ENCODE assay signal across 8 cellular contexts in the genomic region with DNA sequence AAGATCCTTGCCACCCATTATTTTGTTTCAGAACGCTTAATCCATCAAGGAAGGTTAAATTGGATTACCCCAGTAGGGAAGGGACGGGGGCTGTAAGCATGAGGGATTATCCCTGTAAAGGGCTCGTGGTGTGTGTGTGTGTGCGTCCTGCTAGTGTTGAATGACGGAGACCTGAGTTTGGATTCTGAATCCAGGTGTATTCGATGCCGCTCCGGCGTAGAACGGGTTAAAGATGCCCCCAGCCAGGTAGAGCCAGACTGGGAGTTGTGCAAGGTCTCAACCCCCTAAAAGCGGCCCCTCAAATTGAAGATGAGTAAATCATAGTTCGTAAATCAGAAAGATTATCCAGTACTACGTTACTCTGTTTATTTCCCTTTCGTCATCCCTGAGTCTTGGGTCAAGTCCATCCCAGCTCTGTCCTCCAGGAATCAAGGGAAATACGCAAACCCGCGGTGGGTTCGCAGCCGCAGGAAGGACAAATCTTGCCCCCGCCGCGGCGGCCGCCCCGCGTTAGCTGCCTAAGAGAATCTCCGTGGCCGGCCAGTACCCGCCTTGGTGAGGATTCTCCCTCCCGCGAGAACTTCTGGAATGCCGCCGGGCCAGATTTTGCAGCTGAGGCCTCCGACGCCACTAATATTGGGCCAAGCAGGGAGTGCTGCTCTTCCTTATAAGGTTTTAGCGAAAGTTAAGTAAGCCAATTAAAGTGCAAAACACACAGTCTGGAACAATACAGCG. TPM values are rescaled to one million over a fixed set of nuclear protein-coding genes. Genes with fewer than 3 reads are reported as not detected.
DNase-seq lines count a peak whose midpoint lies in the region; ATAC-seq lines count a peak whose summit lies in the region.

No MANE protein-coding gene starts in this region.

- peaks cover 13% of the 10 kb centered on the region; the same call in 1 of the 2 replicates for H3K36me3 ChIP-seq in SJCRH30

- H3K4me3 Mint-ChIP-seq in stimulated activated naive B cell treated with anti-CD40 and anti-IgM and Interleukin-4, amounts not matched to agents 10 μg/mL and 1 μg/mL and 100 μg/mL, for 72 hours: peak overlapping the region; percentile 99 to 100

- H3K36me3 Mint-ChIP-seq in stimulated activated naive B cell treated with anti-CD40 and anti-IgM and Interleukin-4, amounts not matched to agents 10 μg/mL and 1 μg/mL and 100 μg/mL, for 72 hours: peaks cover 13 to 20% of the 10 kb centered on the region in 2 donors

- peaks cover 7 to 10% of the 10 kb centered on the region in 2 donors for H3K27me3 Mint-ChIP-seq in stimulated activated naive B cell treated with anti-CD40 and anti-IgM and Interleukin-4, amounts not matched to agents 10 μg/mL and 1 μg/mL and 100 μg/mL, for 72 hours

- H3K27me3 ChIP-seq in SJCRH30: no peaks in the 10 kb centered on the region

- peak overlapping the region; percentile 98 for H3K4me3 ChIP-seq in SJCRH30

- H3K27ac Mint-ChIP-seq in stimulated activated naive B cell treated with anti-CD40 and anti-IgM and Interleukin-4, amounts not matched to agents 10 μg/mL and 1 μg/mL and 100 μg/mL, for 72 hours: peak overlapping the region; percentile 99

- no peaks in the 10 kb centered on the region for H3K9me3 ChIP-seq in SJCRH30 (replicated peaks)

- peak overlapping the region; percentile 86 for H3K27ac ChIP-seq in SJCRH30

- no peaks in the 10 kb centered on the region for H3K9me3 Mint-ChIP-seq in stimulated activated naive B cell treated with anti-CD40 and anti-IgM and Interleukin-4, amounts not matched to agents 10 μg/mL and 1 μg/mL and 100 μg/mL, for 72 hours

- no peaks in the 10 kb centered on the region for H3K4me1 ChIP-seq in SJCRH30

- peak; percentile 12 for ATAC-seq in GM19455 (IDR thresholded peaks at IDR 0.05; ENCODE audit: unreplicated experiment)
- peak; percentile 16 for ATAC-seq in HG03521 (IDR thresholded peaks at IDR 0.05; ENCODE audit: unreplicated experiment)
- ATAC-seq in stimulated activated naive B cell treated with anti-CD40 and anti-IgM and Interleukin-4, amounts not matched to agents 10 μg/mL and 1 μg/mL and 100 μg/mL, for 72 hours (replicated peaks): peak; percentile 15 to 41

- peaks cover 22 to 46% of the 10 kb centered on the region in 2 donors for H3K4me1 Mint-ChIP-seq in stimulated activated naive B cell treated with anti-CD40 and anti-IgM and Interleukin-4, amounts not matched to agents 10 μg/mL and 1 μg/mL and 100 μg/mL, for 72 hours

- peak; percentile 67 for DNase-seq in DMS153 treated with DMSO at 0.1 percent for 48 hours (lab: John Stamatoyannopoulos, UW; ENCODE audit: unreplicated experiment)
- DNase-seq in SJCRH30: peak; percentile 75 to 79
- peak; percentile 85 for DNase-seq in dermis blood vessel endothelial cell
- peak; percentile 92 for DNase-seq in left kidney (ENCODE audit: low read depth, low spot score)
- DNase-seq in stimulated activated naive B cell treated with anti-CD40 and anti-IgM and Interleukin-4, amounts not matched to agents 10 μg/mL and 1 μg/mL and 100 μg/mL, for 72 hours: peak; percentile 21
- no peak for DNase-seq in mesenteric fat pad (ENCODE audit: low spot score)

RNA-seq across cellular contexts. Expression of a gene that starts 0.6 kb away (rescaled TPM):
- total RNA-seq in SJCRH30 (2014; rRNA removed; shearing (Covaris generic)): 50.5 and 53.1 TPM in 2 replicates
- total RNA-seq in dermis blood vessel endothelial cell: 19.2 and 36.9 TPM in 2 replicates
- total RNA-seq in mesenteric fat pad: 38.8 TPM
